10 cellular contexts compared by ENCODE assay signal in the genomic region with DNA sequence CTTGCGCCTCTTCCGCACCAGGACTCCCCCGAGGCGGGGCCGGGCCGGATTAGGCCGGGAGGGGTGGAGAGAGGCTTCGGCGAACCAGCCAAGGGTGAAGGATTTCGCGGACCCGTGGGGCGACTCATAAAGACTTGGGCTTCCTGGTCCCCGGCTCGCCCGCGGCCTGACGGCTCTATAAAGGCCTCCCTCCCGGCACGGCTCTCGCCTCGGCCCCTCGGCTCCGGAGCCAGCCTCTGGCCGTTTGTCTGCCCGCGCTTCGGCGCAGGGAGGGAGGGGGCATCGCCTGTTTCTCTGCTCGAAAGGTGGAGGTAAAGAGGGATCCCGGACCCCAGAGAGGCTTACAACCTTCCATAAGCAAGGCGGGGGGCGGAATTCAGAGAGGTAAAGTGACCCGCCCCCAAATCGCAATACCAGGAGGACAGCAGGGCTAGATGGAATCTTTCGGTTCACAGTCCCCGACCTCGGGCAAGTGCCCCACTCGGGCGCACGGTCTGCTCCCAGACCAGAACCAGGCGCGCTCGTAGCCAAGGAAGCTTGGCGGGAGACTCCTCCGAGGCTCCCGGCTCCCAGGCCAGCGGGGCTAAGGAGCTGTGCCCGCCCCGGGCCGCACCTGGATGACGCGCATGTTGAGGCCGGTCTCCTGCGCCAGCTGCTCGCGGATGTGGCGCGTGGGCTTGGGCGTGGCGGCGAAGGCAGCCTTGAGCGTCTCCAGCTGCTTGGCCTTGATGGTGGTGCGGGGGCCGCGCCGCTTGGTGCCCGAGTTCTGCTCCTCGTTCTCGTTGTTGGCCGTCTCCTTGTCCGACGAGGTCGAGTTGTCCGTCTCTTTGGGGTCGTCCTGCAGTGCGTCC. TPM values are rescaled to one million over a fixed set of nuclear protein-coding genes. Genes with fewer than 3 reads are reported as not detected.
DNase-seq lines count a peak whose midpoint lies in the region; ATAC-seq and TF ChIP-seq lines count a peak whose summit lies in the region.
"Had no signal": no experiment of that assay in that cellular context is flagged by ENCODE, and none has a peak within 500 bp of the region (broad histone marks: within the 10 kb centered on the region; RNA-seq: fewer than 3 reads in every experiment).

No MANE protein-coding gene starts in this region.

- peak overlapping the region in 3 of 4 donors; percentile 25 to 55 (median 33) for H3K4me3 Mint-ChIP-seq in IgD-negative memory B cell
- H3K4me3 Mint-ChIP-seq in activated naive CD4-positive, alpha-beta T cell treated with anti-CD3 and anti-CD28 coated beads, Interleukin-2, amount 10 ng/mL, durations not matched to agents 7 days and 5 days = no peak overlapping the region

- no peak for TF ChIP-seq CTCF in epithelial cell of proximal tubule (conservative IDR thresholded peaks at IDR 0.05; ENCODE audit: low read depth, low read length)
- no peak for TF ChIP-seq CTCF in osteoblast (IDR thresholded peaks at IDR 0.05; ENCODE audit: extremely low read depth, low read depth, low read length)

- H3K9me3 ChIP-seq in osteoblast (ENCODE audit: low read depth, low read length) = no peaks in the 10 kb centered on the region

- DNase-seq in DMS53 (lab: John Stamatoyannopoulos, UW) (peak; percentile 85), epithelial cell of proximal tubule (ENCODE audit: low read depth) (no peak), osteoblast (ENCODE audit: insufficient read length, low spot score, missing footprints) (peak; percentile 81), globus pallidus (ENCODE audit: low spot score) (no peak)
- DNase-seq in activated CD4-positive, alpha-beta T cell treated with anti-CD3 and anti-CD28 coated beads, Interleukin-2, amount 50 U/mL, for 1 hour = no peak
- no peak for DNase-seq in activated naive CD4-positive, alpha-beta T cell treated with anti-CD3 and anti-CD28 coated beads, Interleukin-2, amount 10 ng/mL, durations not matched to agents 7 days and 5 days

- H3K27ac ChIP-seq in osteoblast (ENCODE audit: low read depth, low read length) = no peak overlapping the region

- H3K4me1 Mint-ChIP-seq in IgD-negative memory B cell = peaks cover 7 to 14% (median 9%) of the 10 kb centered on the region in 3 donors
- H3K4me1 Mint-ChIP-seq in activated naive CD4-positive, alpha-beta T cell treated with anti-CD3 and anti-CD28 coated beads, Interleukin-2, amount 10 ng/mL, durations not matched to agents 7 days and 5 days = peaks cover 21% of the 10 kb centered on the region

- H3K9me3 Mint-ChIP-seq in IgD-negative memory B cell = peaks cover 0 to 6% (median 0%) of the 10 kb centered on the region in 3 donors
- H3K9me3 Mint-ChIP-seq in activated naive CD4-positive, alpha-beta T cell treated with anti-CD3 and anti-CD28 coated beads, Interleukin-2, amount 10 ng/mL, durations not matched to agents 7 days and 5 days = no peaks in the 10 kb centered on the region

- H3K79me2 ChIP-seq in osteoblast (ENCODE audit: insufficient read depth, low read length) = no peaks in the 10 kb centered on the region

- ATAC-seq in HG02642 (IDR thresholded peaks at IDR 0.05; ENCODE audit: poor library complexity, unreplicated experiment) = no peak
- ATAC-seq: Panc1 had no signal

- peaks cover 4% of the 10 kb centered on the region for H3K36me3 Mint-ChIP-seq in IgD-negative memory B cell
- H3K36me3 Mint-ChIP-seq in activated naive CD4-positive, alpha-beta T cell treated with anti-CD3 and anti-CD28 coated beads, Interleukin-2, amount 10 ng/mL, durations not matched to agents 7 days and 5 days = peaks cover 3% of the 10 kb centered on the region

- CTCF ChIA-PET in activated naive CD4-positive, alpha-beta T cell treated with anti-CD3 and anti-CD28 coated beads, Interleukin-2, amount 10 ng/mL, durations not matched to agents 7 days and 5 days (lab: Charles Lee) = no interaction called here

- H3K27ac Mint-ChIP-seq in IgD-negative memory B cell = no peak overlapping the region
- H3K27ac Mint-ChIP-seq in activated naive CD4-positive, alpha-beta T cell treated with anti-CD3 and anti-CD28 coated beads, Interleukin-2, amount 10 ng/mL, durations not matched to agents 7 days and 5 days = no peak overlapping the region

- H3K36me3 ChIP-seq in osteoblast (ENCODE audit: insufficient read depth, low read length) = no peaks in the 10 kb centered on the region

- no peaks in the 10 kb centered on the region for H3K4me1 ChIP-seq in osteoblast (ENCODE audit: insufficient read depth, low read length)

- no peak overlapping the region for H2AFZ ChIP-seq in osteoblast (ENCODE audit: low read length)

- H4K20me1 ChIP-seq in osteoblast (ENCODE audit: insufficient read depth, low read length) = no peaks in the 10 kb centered on the region

- peak overlapping the region; percentile 54 for H3K4me3 ChIP-seq in epithelial cell of proximal tubule (ENCODE audit: low read depth, low read length)
- H3K4me3 ChIP-seq in osteoblast (ENCODE audit: insufficient read depth, low read length) = no peak overlapping the region
- H3K4me3 ChIP-seq: lung had no signal

- no peak overlapping the region for H3K4me2 ChIP-seq in osteoblast (ENCODE audit: insufficient read depth, low read length)

- peaks cover 49% of the 10 kb centered on the region for H3K27me3 Mint-ChIP-seq in IgD-negative memory B cell
- peaks cover 100% of the 10 kb centered on the region for H3K27me3 Mint-ChIP-seq in activated naive CD4-positive, alpha-beta T cell treated with anti-CD3 and anti-CD28 coated beads, Interleukin-2, amount 10 ng/mL, durations not matched to agents 7 days and 5 days

- peaks cover 98% of the 10 kb centered on the region for H3K27me3 ChIP-seq in osteoblast (ENCODE audit: insufficient read depth, low read length)

RNA-seq across cellular contexts. Expression of gene LHX5, which starts 3.9 kb away (rescaled TPM):
- polyA plus RNA-seq in IgD-negative memory B cell = not detected
- total RNA-seq in epithelial cell of proximal tubule (0.06 TPM in 1 of 2 replicates, not detected in the other), osteoblast (not detected in 2 replicates)
- total RNA-seq: lung had no signal
- polyA plus RNA-seq: lung had no signal

RNA-seq across cellular contexts. Expression of gene SDSL, which starts 45.6 kb away (rescaled TPM):
- 0.43 TPM for polyA plus RNA-seq in IgD-negative memory B cell
- total RNA-seq in epithelial cell of proximal tubule (6.3 and 11.8 TPM in 2 replicates), osteoblast (6.5 TPM in 2 replicates)

Comparison
In these comparisons a context has a peak if more than half of its experiments do, and no peak if none do; other contexts are left out.
1. DNase-seq: peak in DMS53 (single experiment) and osteoblast (single experiment); none in epithelial cell of proximal tubule (single experiment), activated CD4-positive, alpha-beta T cell treated with anti-CD3 and anti-CD28 coated beads, Interleukin-2, amount 50 U/mL, for 1 hour (single experiment), globus pallidus (single experiment) and activated naive CD4-positive, alpha-beta T cell treated with anti-CD3 and anti-CD28 coated beads, Interleukin-2, amount 10 ng/mL, durations not matched to agents 7 days and 5 days (single experiment).